Comparison of ENCODE assay signal across 14 cellular contexts in genomic region chr3:22977650-22978289, GRCh38.
DNase-seq lines count a peak whose midpoint lies in the region; ATAC-seq and TF ChIP-seq lines count a peak whose summit lies in the region.
"Had no signal": no experiment of that assay in that cellular context is flagged by ENCODE, and none has a peak within 500 bp of the region (broad histone marks: within the 10 kb centered on the region; RNA-seq: fewer than 3 reads in every experiment).

No MANE protein-coding gene starts in this region.

- H3K27ac ChIP-seq in OCI-LY3 (ENCODE audit: low read length): no peak overlapping the region
- H3K27ac ChIP-seq: left ventricle myocardium inferior, neural progenitor cell, spleen had no signal

- H3K9me3 Mint-ChIP-seq in effector memory CD8-positive, alpha-beta T cell: no peaks in the 10 kb centered on the region
- H3K9me3 Mint-ChIP-seq in activated CD4-positive, alpha-beta memory T cell treated with anti-CD3 and anti-CD28 coated beads, Interleukin-2, amount 10 ng/mL, durations not matched to agents 7 days and 5 days: no peaks in the 10 kb centered on the region
- H3K9me3 Mint-ChIP-seq: activated B cell treated with CpG ODN at 0.5 μM for 24 hours had no signal

- H3K9me3 ChIP-seq in OCI-LY3 (ENCODE audit: insufficient read depth, low read length): no peaks in the 10 kb centered on the region
- H3K9me3 ChIP-seq: left ventricle myocardium inferior had no signal

- no peaks in the 10 kb centered on the region for H3K27me3 Mint-ChIP-seq in effector memory CD8-positive, alpha-beta T cell
- no peaks in the 10 kb centered on the region for H3K27me3 Mint-ChIP-seq in activated CD4-positive, alpha-beta memory T cell treated with anti-CD3 and anti-CD28 coated beads, Interleukin-2, amount 10 ng/mL, durations not matched to agents 7 days and 5 days
- H3K27me3 Mint-ChIP-seq: activated B cell treated with CpG ODN at 0.5 μM for 24 hours had no signal

- H3K9ac ChIP-seq in OCI-LY3 (ENCODE audit: low read length): no peak overlapping the region
- H3K9ac ChIP-seq: neural progenitor cell had no signal

- H2AFZ ChIP-seq in OCI-LY3 (ENCODE audit: low read depth, low read length): 0 out of 2 replicates have a peak overlapping the region, but pooled peaks have one; percentile 4
- H2AFZ ChIP-seq: neural progenitor cell had no signal

- no peak for DNase-seq in effector memory CD8-positive, alpha-beta T cell
- no peak for DNase-seq in activated CD4-positive, alpha-beta memory T cell treated with anti-CD3 and anti-CD28 coated beads, Interleukin-2, amount 10 ng/mL, durations not matched to agents 7 days and 5 days
- DNase-seq in EL: no peak
- DNase-seq: activated B cell treated with CpG ODN at 0.5 μM for 24 hours; activated T-cell treated with anti-CD3 and anti-CD28 coated beads, Interleukin-2, amount 50 U/mL, for 48 hours; left ventricle myocardium inferior; NCI-H774; spleen had no signal

- no peak overlapping the region for H3K4me2 ChIP-seq in OCI-LY3 (ENCODE audit: low read length)
- H3K4me2 ChIP-seq: neural progenitor cell had no signal

- ATAC-seq in GM18498 (IDR thresholded peaks at IDR 0.05; ENCODE audit: unreplicated experiment) (peak; percentile 86), GM19463 (IDR thresholded peaks at IDR 0.05; ENCODE audit: unreplicated experiment) (peak; percentile 76), HG02938 (IDR thresholded peaks at IDR 0.05; ENCODE audit: unreplicated experiment) (peak; percentile 72), HG03571 (IDR thresholded peaks at IDR 0.05; ENCODE audit: unreplicated experiment) (no peak)
- no peak for ATAC-seq in effector memory CD8-positive, alpha-beta T cell (replicated peaks)

- H3K27me3 ChIP-seq in OCI-LY3 (ENCODE audit: low read depth, low read length): no peaks in the 10 kb centered on the region; the same call in 1 of the 2 replicates
- H3K27me3 ChIP-seq: neural progenitor cell, spleen had no signal

- no peak overlapping the region for H3K4me3 Mint-ChIP-seq in effector memory CD8-positive, alpha-beta T cell
- no peak overlapping the region for H3K4me3 Mint-ChIP-seq in activated CD4-positive, alpha-beta memory T cell treated with anti-CD3 and anti-CD28 coated beads, Interleukin-2, amount 10 ng/mL, durations not matched to agents 7 days and 5 days
- H3K4me3 Mint-ChIP-seq: activated B cell treated with CpG ODN at 0.5 μM for 24 hours, neural progenitor cell had no signal

- H3K36me3 Mint-ChIP-seq in effector memory CD8-positive, alpha-beta T cell (ENCODE audit: insufficient read depth): no peaks in the 10 kb centered on the region
- H3K36me3 Mint-ChIP-seq in activated CD4-positive, alpha-beta memory T cell treated with anti-CD3 and anti-CD28 coated beads, Interleukin-2, amount 10 ng/mL, durations not matched to agents 7 days and 5 days (ENCODE audit: low read depth): no peaks in the 10 kb centered on the region
- H3K36me3 Mint-ChIP-seq: neural progenitor cell had no signal

- POLR2A ChIA-PET in activated CD4-positive, alpha-beta memory T cell treated with anti-CD3 and anti-CD28 coated beads, Interleukin-2, amount 10 ng/mL, durations not matched to agents 7 days and 5 days (lab: Charles Lee): no interaction called here

- no peaks in the 10 kb centered on the region for H3K4me1 Mint-ChIP-seq in effector memory CD8-positive, alpha-beta T cell (ENCODE audit: low read depth in 2 of 2)
- no peaks in the 10 kb centered on the region for H3K4me1 Mint-ChIP-seq in activated CD4-positive, alpha-beta memory T cell treated with anti-CD3 and anti-CD28 coated beads, Interleukin-2, amount 10 ng/mL, durations not matched to agents 7 days and 5 days

- no peaks in the 10 kb centered on the region for H3K36me3 ChIP-seq in OCI-LY3 (replicated peaks; ENCODE audit: low read depth, low read length)
- H3K36me3 ChIP-seq: left ventricle myocardium inferior, neural progenitor cell, spleen had no signal

- no peak overlapping the region for H3K4me3 ChIP-seq in OCI-LY3 (ENCODE audit: low read length)
- H3K4me3 ChIP-seq: left ventricle myocardium inferior, neural progenitor cell, spleen had no signal

- no peak for TF ChIP-seq CTCF in OCI-LY3 (IDR thresholded peaks at IDR 0.05; ENCODE audit: low read depth, low read length)

- CTCF ChIA-PET in activated CD4-positive, alpha-beta memory T cell treated with anti-CD3 and anti-CD28 coated beads, Interleukin-2, amount 10 ng/mL, durations not matched to agents 7 days and 5 days (lab: Charles Lee): no interaction called here

- H3K27ac Mint-ChIP-seq in effector memory CD8-positive, alpha-beta T cell: no peak overlapping the region
- no peak overlapping the region for H3K27ac Mint-ChIP-seq in activated CD4-positive, alpha-beta memory T cell treated with anti-CD3 and anti-CD28 coated beads, Interleukin-2, amount 10 ng/mL, durations not matched to agents 7 days and 5 days
- H3K27ac Mint-ChIP-seq: activated B cell treated with CpG ODN at 0.5 μM for 24 hours, neural progenitor cell had no signal

- H3K4me1 ChIP-seq in OCI-LY3 (ENCODE audit: low read length): no peaks in the 10 kb centered on the region
- H3K4me1 ChIP-seq: spleen had no signal

- H3K79me2 ChIP-seq in OCI-LY3 (ENCODE audit: low read length): no peaks in the 10 kb centered on the region

- no peaks in the 10 kb centered on the region for H4K20me1 ChIP-seq in OCI-LY3 (ENCODE audit: insufficient read depth, low read length)

Comparison
In these comparisons a context has a peak if more than half of its experiments do, and no peak if none do; other contexts are left out.
1. ATAC-seq: peak in GM18498 (single experiment), GM19463 (single experiment) and HG02938 (single experiment); none in effector memory CD8-positive, alpha-beta T cell (single experiment) and HG03571 (single experiment).